ENCODE assay signal across 16 cellular contexts in the genomic region with DNA sequence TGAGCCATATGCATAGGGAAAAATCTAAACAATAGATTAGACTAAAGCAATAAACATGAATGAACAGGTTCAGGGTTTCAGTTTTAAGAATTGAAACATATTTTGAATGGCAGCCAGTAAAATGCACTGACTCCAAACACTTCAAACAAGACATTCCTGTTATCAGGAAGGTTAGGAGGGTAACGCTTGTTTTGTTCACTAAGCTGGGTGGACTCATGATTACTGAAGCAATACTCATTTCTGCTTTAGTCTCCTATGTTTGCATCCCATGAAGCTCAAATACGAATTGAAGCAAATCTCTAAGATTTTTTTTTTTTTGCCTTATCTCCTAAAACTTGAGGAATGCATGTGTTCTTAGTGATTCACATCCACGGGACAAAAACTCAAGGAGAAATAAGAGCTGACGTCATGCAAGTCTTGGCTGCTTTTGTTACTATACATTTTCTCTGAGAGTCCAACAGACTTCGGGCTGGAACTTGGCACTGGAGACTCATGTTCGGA. TPM values are rescaled to one million over a fixed set of nuclear protein-coding genes. Genes with fewer than 3 reads are reported as not detected.
A peak's percentile ranks its signal among the peaks of the same experiment; 100 is the strongest.
DNase-seq lines count a peak whose midpoint lies in the region; ATAC-seq and TF ChIP-seq lines count a peak whose summit lies in the region.
"Had no signal": no experiment of that assay in that cellular context is flagged by ENCODE, and none has a peak within 500 bp of the region (broad histone marks: within the 10 kb centered on the region; RNA-seq: fewer than 3 reads in every experiment).

No MANE protein-coding gene starts in this region.

- TF ChIP-seq EP300 in stomach (IDR thresholded peaks at IDR 0.05): no peak

- no peak for TF ChIP-seq POLR2A in stomach (IDR thresholded peaks at IDR 0.05)

- H3K9me3 Mint-ChIP-seq in activated CD4-positive, alpha-beta T cell treated with anti-CD3 and anti-CD28 coated beads for 36 hours (ENCODE audit: low read depth): no peaks in the 10 kb centered on the region
- H3K9me3 Mint-ChIP-seq in CD4-positive, alpha-beta memory T cell: peaks cover 0 to 2% (median 0%) of the 10 kb centered on the region in 8 donors
- H3K9me3 Mint-ChIP-seq: activated T-cell treated with anti-CD3 and anti-CD28 coated beads, Interleukin-2, amount 50 U/mL, for 72 hours; memory B cell had no signal

- ATAC-seq in activated CD4-positive, alpha-beta T cell treated with anti-CD3 and anti-CD28 coated beads for 36 hours: no peak
- ATAC-seq: activated T-cell treated with anti-CD3 and anti-CD28 coated beads, Interleukin-2, amount 50 U/mL, for 72 hours; Right ventricle myocardium inferior had no signal

- peaks cover 61% of the 10 kb centered on the region for H3K27me3 Mint-ChIP-seq in activated CD4-positive, alpha-beta T cell treated with anti-CD3 and anti-CD28 coated beads for 36 hours
- H3K27me3 Mint-ChIP-seq in CD4-positive, alpha-beta memory T cell: peaks cover 39 to 62% of the 10 kb centered on the region in 2 donors

- no peak for TF ChIP-seq CTCF in stomach (IDR thresholded peaks at IDR 0.05)

- DNase-seq in ACHN: peak; percentile 34
- peak; percentile 71 for DNase-seq in HT-29 (ENCODE audit: low spot score)
- peak; percentile 86 for DNase-seq in astrocyte of the hippocampus (ENCODE audit: low read depth, low spot score)
- peak; percentile 69 for DNase-seq in glomerular visceral epithelial cell (ENCODE audit: extremely low spot score)
- no peak for DNase-seq in stimulated activated CD4-positive, alpha-beta T cell treated with anti-CD3 and anti-CD28 coated beads, Interleukin-1b, Interleukin-23, amount 100 ng/mL, for 48 hours
- no peak for DNase-seq in activated CD4-positive, alpha-beta T cell treated with anti-CD3 and anti-CD28 coated beads for 36 hours
- no peak for DNase-seq in stomach
- no peak for DNase-seq in CD4-positive, alpha-beta memory T cell
- DNase-seq: activated T-cell treated with anti-CD3 and anti-CD28 coated beads, Interleukin-2, amount 50 U/mL, for 72 hours; caudate nucleus had no signal

- in situ Hi-C loops in ACHN (cut with HindIII; ENCODE audit: low pct_ligation_motif_present, low pct_unique_long_range_greater_than_20kb, low sequenced_read_pairs): no loop called here

- intact Hi-C loops in activated CD4-positive, alpha-beta T cell treated with anti-CD3 and anti-CD28 coated beads for 36 hours (cut with DNase I, micrococcal nuclease): no loop called here
- intact Hi-C loops in stomach (cut with DNase I; ENCODE audit: low total_unique reads): no loop called here
- intact Hi-C loops in CD4-positive, alpha-beta memory T cell (cut with micrococcal nuclease): no loop called here

- no peaks in the 10 kb centered on the region for H3K9me3 ChIP-seq in stomach
- H3K9me3 ChIP-seq in CD4-positive, alpha-beta memory T cell (ENCODE audit: control insufficient read depth in 1 of 2, low read length in 2 of 2): no peaks in the 10 kb centered on the region
- H3K9me3 ChIP-seq: BLaER1, prostate gland had no signal

- H3K27ac ChIP-seq in stomach: no peak overlapping the region
- no peak overlapping the region for H3K27ac ChIP-seq in CD4-positive, alpha-beta memory T cell (ENCODE audit: low read depth, low read length)
- H3K27ac ChIP-seq: BLaER1, prostate gland had no signal

- H3K4me1 ChIP-seq in stomach: peaks cover 0 to 7% (median 0%) of the 10 kb centered on the region in 4 donors
- no peaks in the 10 kb centered on the region for H3K4me1 ChIP-seq in CD4-positive, alpha-beta memory T cell (ENCODE audit: insufficient read depth, low read length)
- H3K4me1 ChIP-seq: BLaER1, prostate gland had no signal

- H3K4me3 Mint-ChIP-seq in activated CD4-positive, alpha-beta T cell treated with anti-CD3 and anti-CD28 coated beads for 36 hours: no peak overlapping the region
- H3K4me3 Mint-ChIP-seq in CD4-positive, alpha-beta memory T cell: no peak overlapping the region
- H3K4me3 Mint-ChIP-seq: activated T-cell treated with anti-CD3 and anti-CD28 coated beads, Interleukin-2, amount 50 U/mL, for 72 hours; memory B cell had no signal

- 21 to 32% (median 24%) methylated on average over 6 of the region's 6 CpGs for WGBS in stomach, 5 donors

- POLR2A ChIA-PET in activated CD4-positive, alpha-beta T cell treated with anti-CD3 and anti-CD28 coated beads for 36 hours (lab: Charles Lee): no interaction called here
- POLR2A ChIA-PET in CD4-positive, alpha-beta memory T cell (lab: Charles Lee; ENCODE audit: partially characterized antibody): no interaction called here

- H3K27ac Mint-ChIP-seq in activated CD4-positive, alpha-beta T cell treated with anti-CD3 and anti-CD28 coated beads for 36 hours: no peak overlapping the region
- H3K27ac Mint-ChIP-seq in CD4-positive, alpha-beta memory T cell: no peak overlapping the region
- H3K27ac Mint-ChIP-seq: activated T-cell treated with anti-CD3 and anti-CD28 coated beads, Interleukin-2, amount 50 U/mL, for 72 hours; memory B cell had no signal

- peaks cover 2% of the 10 kb centered on the region for H3K4me1 Mint-ChIP-seq in activated CD4-positive, alpha-beta T cell treated with anti-CD3 and anti-CD28 coated beads for 36 hours
- no peaks in the 10 kb centered on the region for H3K4me1 Mint-ChIP-seq in CD4-positive, alpha-beta memory T cell
- H3K4me1 Mint-ChIP-seq: memory B cell had no signal

- no peaks in the 10 kb centered on the region for H3K36me3 Mint-ChIP-seq in activated CD4-positive, alpha-beta T cell treated with anti-CD3 and anti-CD28 coated beads for 36 hours (ENCODE audit: low read depth)
- H3K36me3 Mint-ChIP-seq in CD4-positive, alpha-beta memory T cell: no peaks in the 10 kb centered on the region
- H3K36me3 Mint-ChIP-seq: memory B cell had no signal

- no peaks in the 10 kb centered on the region for H3K36me3 ChIP-seq in stomach
- H3K36me3 ChIP-seq in CD4-positive, alpha-beta memory T cell (ENCODE audit: insufficient read depth, low read length): no peaks in the 10 kb centered on the region
- H3K36me3 ChIP-seq: BLaER1, prostate gland had no signal

- no peak overlapping the region for H3K4me3 ChIP-seq in stomach
- H3K4me3 ChIP-seq in CD4-positive, alpha-beta memory T cell (ENCODE audit: low read length in 2 of 2): no peak overlapping the region
- H3K4me3 ChIP-seq: BLaER1, prostate gland had no signal

- peaks cover 0 to 86% (median 24%) of the 10 kb centered on the region in 3 donors for H3K27me3 ChIP-seq in stomach
- peaks cover 4% of the 10 kb centered on the region for H3K27me3 ChIP-seq in CD4-positive, alpha-beta memory T cell (ENCODE audit: insufficient read depth, low read length)
- H3K27me3 ChIP-seq: BLaER1 had no signal

- CTCF ChIA-PET in activated CD4-positive, alpha-beta T cell treated with anti-CD3 and anti-CD28 coated beads for 36 hours (lab: Charles Lee): interaction anchor here (1.6 kb wide), 1 partner anchor 118 kb away, joined by 3 read pairs; no protein-coding TSS in a partner anchor
- CTCF ChIA-PET in CD4-positive, alpha-beta memory T cell (lab: Charles Lee; ENCODE audit: partially characterized antibody): no interaction called here

RNA-seq across cellular contexts. Expression of gene IGFL4, which starts 29.1 kb away (rescaled TPM):
- 4.2 and 6.8 TPM in 2 replicates for total RNA-seq in HT-29 (2014; rRNA removed; shearing (Covaris generic))
- not detected for total RNA-seq in activated CD4-positive, alpha-beta T cell treated with anti-CD3 and anti-CD28 coated beads for 36 hours
- total RNA-seq in stomach: not detected
- under 1 TPM in 1 of 3 donors, not detected in 2; 0.15 TPM for polyA plus RNA-seq in stomach
- total RNA-seq in CD4-positive, alpha-beta memory T cell: not detected
- polyA plus RNA-seq in CD4-positive, alpha-beta memory T cell: not detected
- total RNA-seq: activated T-cell treated with anti-CD3 and anti-CD28 coated beads, Interleukin-2, amount 50 U/mL, for 72 hours; prostate gland; Right ventricle myocardium inferior had no signal

RNA-seq across cellular contexts. Expression of gene PGLYRP1, which starts 47.0 kb away (rescaled TPM):
- not detected in 2 replicates for total RNA-seq in HT-29 (2014; rRNA removed; shearing (Covaris generic))
- not detected for total RNA-seq in activated CD4-positive, alpha-beta T cell treated with anti-CD3 and anti-CD28 coated beads for 36 hours
- not detected for total RNA-seq in stomach
- 1 to 10 TPM in 1 of 3 donors, under 1 TPM in 1, not detected in 1; 0.56 to 3.5 TPM for polyA plus RNA-seq in stomach
- total RNA-seq in CD4-positive, alpha-beta memory T cell: not detected
- not detected for polyA plus RNA-seq in CD4-positive, alpha-beta memory T cell
- total RNA-seq: activated T-cell treated with anti-CD3 and anti-CD28 coated beads, Interleukin-2, amount 50 U/mL, for 72 hours; H1; prostate gland; temporal lobe had no signal
- polyA plus RNA-seq: H1 had no signal

RNA-seq across cellular contexts. Expression of gene IGFL3, which starts 54.6 kb away (rescaled TPM):
- total RNA-seq in HT-29 (2014; rRNA removed; shearing (Covaris generic)): not detected in 2 replicates
- not detected for total RNA-seq in activated CD4-positive, alpha-beta T cell treated with anti-CD3 and anti-CD28 coated beads for 36 hours
- total RNA-seq in stomach: not detected
- polyA plus RNA-seq in stomach: not detected
- not detected for total RNA-seq in CD4-positive, alpha-beta memory T cell
- polyA plus RNA-seq in CD4-positive, alpha-beta memory T cell: not detected
- total RNA-seq: activated T-cell treated with anti-CD3 and anti-CD28 coated beads, Interleukin-2, amount 50 U/mL, for 72 hours; H1; prostate gland; Right ventricle myocardium inferior; temporal lobe had no signal

Comparison
In these comparisons a context has a peak if more than half of its experiments do, and no peak if none do; other contexts are left out.
1. DNase-seq: peak in ACHN (single experiment), HT-29 (single experiment), astrocyte of the hippocampus (single experiment) and glomerular visceral epithelial cell (single experiment); none in stimulated activated CD4-positive, alpha-beta T cell treated with anti-CD3 and anti-CD28 coated beads, Interleukin-1b, Interleukin-23, amount 100 ng/mL, for 48 hours (single experiment), activated CD4-positive, alpha-beta T cell treated with anti-CD3 and anti-CD28 coated beads for 36 hours (single experiment), stomach (single experiment) and CD4-positive, alpha-beta memory T cell (0 of 5).